Comparison of ENCODE assay signal across 11 cellular contexts in the genomic region with DNA sequence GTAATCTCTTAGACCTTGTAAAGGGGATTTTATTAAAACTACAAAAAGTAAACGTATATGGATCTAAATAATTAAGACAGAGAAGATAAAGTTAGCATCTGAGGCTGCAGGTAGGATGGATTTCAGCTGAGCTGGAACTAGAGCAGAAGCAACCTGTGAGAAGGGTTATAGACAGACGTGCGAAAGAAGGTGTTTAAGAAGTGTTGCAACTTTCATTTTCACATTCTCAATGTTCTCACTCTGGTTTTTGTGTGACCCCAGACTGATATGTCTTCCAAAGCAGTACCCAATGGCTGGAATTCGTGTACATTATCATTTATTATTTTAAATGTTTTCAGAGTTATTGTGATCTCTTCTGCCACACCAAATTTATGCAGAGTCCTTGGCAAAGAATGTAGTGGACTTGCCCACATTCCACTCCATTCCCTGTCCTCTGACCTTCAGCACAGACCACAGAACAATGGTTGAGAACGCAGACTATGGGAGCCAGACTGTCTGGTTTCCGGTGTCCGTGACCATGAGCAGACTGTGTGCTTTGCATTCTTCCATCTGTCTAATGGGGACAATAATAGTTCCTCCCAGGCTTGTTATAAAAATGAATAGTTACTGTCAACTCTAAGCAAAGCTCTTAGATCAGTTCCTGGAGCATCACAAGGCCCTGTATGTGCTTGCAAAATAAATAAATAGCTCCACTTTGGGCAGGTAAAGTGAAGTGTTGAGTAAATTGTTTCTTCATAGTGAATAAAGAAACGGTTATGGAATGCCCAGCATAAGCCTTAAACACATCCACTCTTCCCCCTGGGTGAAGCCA.
A peak's percentile ranks its signal among the peaks of the same experiment; 100 is the strongest.
DNase-seq lines count a peak whose midpoint lies in the region; ATAC-seq, FAIRE-seq and TF ChIP-seq lines count a peak whose summit lies in the region.
"Had no signal": no experiment of that assay in that cellular context is flagged by ENCODE, and none has a peak within 500 bp of the region (broad histone marks: within the 10 kb centered on the region; RNA-seq: fewer than 3 reads in every experiment).

No MANE protein-coding gene starts in this region.

- H3K4me1 ChIP-seq in right lobe of liver (no peaks in the 10 kb centered on the region), HepG2 (ENCODE audit: insufficient read depth, low read length) (no peaks in the 10 kb centered on the region), sigmoid colon (no peaks in the 10 kb centered on the region)

- no peaks in the 10 kb centered on the region for H3K27me3 Mint-ChIP-seq in T-cell

- DNase-seq in right lobe of liver, result no peak
- DNase-seq in HepG2 (ENCODE audit: low spot score), result no peak
- DNase-seq in T-cell, result no peak
- no peak for DNase-seq in NCI-H526 (lab: John Stamatoyannopoulos, UW)
- no peak for DNase-seq in sigmoid colon
- no peak for DNase-seq in GM19239 (ENCODE audit: insufficient read length, low spot score)
- no peak for DNase-seq in GM19238 (ENCODE audit: insufficient read length, low spot score)
- DNase-seq: NCI-H1694 had no signal

- H3K27me3 ChIP-seq in right lobe of liver (no peaks in the 10 kb centered on the region), HepG2 (ENCODE audit: control insufficient read depth in 1 of 2, insufficient read depth in 2 of 2, low read length in 2 of 2) (no peaks in the 10 kb centered on the region), sigmoid colon (no peaks in the 10 kb centered on the region)

- FAIRE-seq in HepG2 (lab: Jason Lieb, UNC), result no peak
- FAIRE-seq in GM19239 (lab: Jason Lieb, UNC), result no peak
- FAIRE-seq: bronchial epithelial cell had no signal

- no peak overlapping the region for H3K4me2 ChIP-seq in HepG2 (ENCODE audit: low read depth, low read length)

- H3K9ac ChIP-seq in HepG2 (ENCODE audit: insufficient read depth, low read depth, low read length), result no peak overlapping the region

- H3K4me3 ChIP-seq in right lobe of liver (no peak overlapping the region), HepG2 (replicated peaks in 1 of 3; ENCODE audit: insufficient read depth in 1 of 3, low read depth in 2 of 3, low read length in 3 of 3) (no peak overlapping the region), sigmoid colon (no peak overlapping the region)

- H3K9me3 ChIP-seq in right lobe of liver (no peaks in the 10 kb centered on the region), HepG2 (ENCODE audit: low read length) (no peaks in the 10 kb centered on the region), sigmoid colon (no peaks in the 10 kb centered on the region)

- POLR2A ChIA-PET in HepG2 (lab: Yijun Ruan, JAX), result no interaction called here
- POLR2A ChIA-PET in T-cell (lab: Charles Lee), result no interaction called here

- H2AFZ ChIP-seq in HepG2 (ENCODE audit: low read length), result no peak overlapping the region

- H4K20me1 ChIP-seq in HepG2 (ENCODE audit: insufficient read depth, low read length), result no peaks in the 10 kb centered on the region

- H3K36me3 ChIP-seq in right lobe of liver (no peaks in the 10 kb centered on the region), HepG2 (replicated peaks in 1 of 2; ENCODE audit: control insufficient read depth in 1 of 2, insufficient read depth in 2 of 2, low read length in 2 of 2) (no peaks in the 10 kb centered on the region), sigmoid colon (no peaks in the 10 kb centered on the region)

- BruUV-seq in HepG2 (replicated peaks; lab: Mats Ljungman, UMichigan), result no TSS peak

- intact Hi-C loops in right lobe of liver (cut with DNase I) (loop anchor here in 1 of 2 donors (10.0 kb wide), 1 partner anchor 62 kb away; no protein-coding TSS in a partner anchor), HepG2 (cut with micrococcal nuclease; ENCODE audit: unreplicated experiment) (no loop called here), sigmoid colon (cut with DNase I) (no loop called here)

- H3K27ac Mint-ChIP-seq in T-cell, result peak overlapping the region; percentile 70 to 74

- in situ Hi-C loops in HepG2 (cut with HindIII; ENCODE audit: extremely low pct_ligation_motif_present, low pct_unique_long_range_greater_than_20kb), result no loop called here

- TF ChIP-seq EP300 in HepG2 (IDR thresholded peaks at IDR 0.05; ENCODE audit: low read depth in 2 of 2, low read length in 2 of 2) (no peak), HepG2 (CRISPR knock-in tag; IDR thresholded peaks at IDR 0.05; ENCODE audit: borderline replicate concordance) (no peak), sigmoid colon (IDR thresholded peaks at IDR 0.05) (no peak)

- H3K4me3 Mint-ChIP-seq in T-cell, result peak overlapping the region; percentile 51 to 62 (median 52)

- WGBS in right lobe of liver (ENCODE audit: insufficient coverage, low coverage, low lambda C conversion rate, missing lambda C conversion rate), result 45% methylated on average over 8 of the region's 8 CpGs
- 16% methylated on average over 8 of the region's 8 CpGs for WGBS in HepG2 (ENCODE audit: low lambda C conversion rate)
- WGBS in sigmoid colon, 2 donors, result 69 to 82% methylated on average over 8 of the region's 8 CpGs

- H3K36me3 Mint-ChIP-seq in T-cell, result no peaks in the 10 kb centered on the region

- ATAC-seq in right lobe of liver (peak in 3 of 4 donors; percentile 22 to 49 (median 46)), HepG2 (no peak), HG03039 (IDR thresholded peaks at IDR 0.05; ENCODE audit: unreplicated experiment) (peak; percentile 54), T-cell (replicated peaks in 1 of 4) (peak in 2 of 4 experiments; percentile 55 to 71)

- CTCF ChIA-PET in HepG2 (lab: Yijun Ruan, JAX; ENCODE audit: low intra/inter-chr PET ratio, low total read pairs), result no interaction called here
- CTCF ChIA-PET in T-cell (lab: Charles Lee), result interaction anchor here in 1 of 2 donors (0.5 to 2.6 kb wide), 2 partner anchors 11 to 45 kb away, joined by 4 to 10 read pairs; no protein-coding TSS in a partner anchor

- TF ChIP-seq POLR2A in right lobe of liver (IDR thresholded peaks at IDR 0.05) (no peak), HepG2 (IDR thresholded peaks at IDR 0.05; ENCODE audit: insufficient read depth in 1 of 2, low read depth in 2 of 2, low read length in 2 of 2) (no peak), sigmoid colon (IDR thresholded peaks at IDR 0.05) (no peak)

- no peak for TF ChIP-seq CTCF in right lobe of liver (IDR thresholded peaks at IDR 0.05)
- no peak for TF ChIP-seq CTCF in HepG2 (CRISPR knock-in tag; IDR thresholded peaks at IDR 0.05)
- TF ChIP-seq CTCF in sigmoid colon (IDR thresholded peaks at IDR 0.05), result no peak

- no peaks in the 10 kb centered on the region for H3K79me2 ChIP-seq in HepG2 (ENCODE audit: insufficient read depth, low read length)

- no peaks in the 10 kb centered on the region for H3K9me3 Mint-ChIP-seq in T-cell

- peaks cover 33 to 42% (median 42%) of the 10 kb centered on the region in 3 donors for H3K4me1 Mint-ChIP-seq in T-cell

- H3K27ac ChIP-seq in right lobe of liver (no peak overlapping the region), HepG2 (ENCODE audit: extremely low read length, insufficient read depth, low read length) (no peak overlapping the region), sigmoid colon (no peak overlapping the region)
- H3K27ac ChIP-seq: C4-2B had no signal

- TF ChIP-seq RAD21 in HepG2 (CRISPR knock-in tag; IDR thresholded peaks at IDR 0.05), result no peak

TF ChIP-seq in HepG2, 621 proteins besides CTCF, POLR2A, EP300 and RAD21:
- TF ChIP-seq SSRP1 (CRISPR knock-in tag; IDR thresholded peaks at IDR 0.05), result no peak
- TF ChIP-seq, protein P1, sequence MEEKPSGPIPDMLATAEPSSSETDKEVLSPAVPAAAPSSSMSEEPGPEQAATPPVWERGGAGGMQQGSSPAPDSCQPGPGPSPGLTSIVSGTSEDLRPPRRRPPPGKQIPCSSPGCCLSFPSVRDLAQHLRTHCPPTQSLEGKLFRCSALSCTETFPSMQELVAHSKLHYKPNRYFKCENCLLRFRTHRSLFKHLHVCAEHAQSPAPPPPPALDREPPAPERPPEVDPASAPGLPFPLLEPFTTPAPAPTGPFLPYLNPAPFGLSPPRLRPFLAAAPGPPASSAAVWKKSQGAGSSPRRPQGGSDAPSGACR (CRISPR knock-in tag; IDR thresholded peaks at IDR 0.05), result no peak
- TF ChIP-seq DR1 (CRISPR knock-in tag; IDR thresholded peaks at IDR 0.05), result no peak
- no peak for TF ChIP-seq SOX5 (CRISPR knock-in tag; IDR thresholded peaks at IDR 0.05; ENCODE audit: borderline replicate concordance)
- TF ChIP-seq KDM5A (IDR thresholded peaks at IDR 0.05; ENCODE audit: borderline replicate concordance, low read length), result no peak
